Comparison of ENCODE assay signal across 8 cellular contexts in the genomic region with DNA sequence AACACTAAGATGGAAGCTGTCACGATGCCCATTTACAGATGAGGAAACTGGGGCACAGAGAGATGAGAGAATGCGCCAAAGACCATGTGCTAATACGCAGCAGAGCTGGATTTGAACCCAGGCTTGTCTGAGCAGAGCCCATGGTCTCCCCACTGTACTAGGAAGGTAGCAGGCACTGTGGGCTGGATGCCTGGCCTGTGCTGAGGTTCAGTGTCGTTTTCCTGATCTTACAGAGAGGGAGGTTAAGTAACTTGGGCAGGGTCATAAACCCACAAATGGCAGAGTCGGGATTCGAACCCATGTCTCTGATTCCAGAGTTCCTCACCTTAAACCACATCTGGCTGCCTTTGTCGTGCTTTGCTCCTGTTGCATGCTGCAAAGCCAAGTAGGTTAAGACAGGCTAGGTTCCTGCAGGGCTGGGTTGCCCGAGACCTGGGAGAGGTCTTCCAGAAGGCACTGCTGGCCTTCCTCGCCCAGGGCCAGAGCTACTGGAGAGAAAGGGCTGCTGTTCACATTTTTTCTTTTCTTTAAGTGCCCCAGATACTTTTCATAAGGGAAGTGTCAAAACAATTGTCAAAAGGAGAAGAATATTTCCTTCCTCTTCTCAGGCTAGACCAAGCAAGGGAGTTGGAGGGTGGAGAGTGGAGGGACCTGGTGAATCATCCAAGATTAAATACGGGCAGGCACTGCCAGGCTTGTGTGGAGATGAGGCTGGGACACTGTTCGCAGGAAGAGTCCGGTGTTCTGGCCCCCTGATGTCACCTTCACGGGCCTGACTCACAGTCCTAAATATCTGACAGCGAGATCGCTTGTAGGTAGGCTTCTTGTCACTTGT. TPM values are rescaled to one million over a fixed set of nuclear protein-coding genes. Genes with fewer than 3 reads are reported as not detected.
DNase-seq lines count a peak whose midpoint lies in the region; ATAC-seq lines count a peak whose summit lies in the region.

No MANE protein-coding gene starts in this region.

- H3K27ac Mint-ChIP-seq in activated T-helper 2 cell treated with anti-CD3 and anti-CD28 coated beads, Interferon-gamma antibody, Interleukin-2, Interleukin-4, amounts not matched to agents 10 μg/mL and 5 μg/mL and 100 μg/mL, durations not matched to agents 14 hours and 24 hours and 36 hours, result peak overlapping the region; percentile 28
- H3K27ac Mint-ChIP-seq in immature natural killer cell, result peak overlapping the region; percentile 38 to 72 (median 54)
- peak overlapping the region; percentile 31 for H3K27ac Mint-ChIP-seq in stimulated activated naive CD8-positive, alpha-beta T cell treated with anti-CD3 and anti-CD28 coated beads, Interleukin-15, Interleukin-2, amounts not matched to agents 100 ng/mL and 50 ng/mL, for 24 hours

- peaks cover 20% of the 10 kb centered on the region for H3K27me3 Mint-ChIP-seq in activated T-cell treated with anti-CD3 and anti-CD28 coated beads, Interleukin-2, amount 50 U/mL, for 4 hours (ENCODE audit: low read depth)
- H3K27me3 Mint-ChIP-seq in activated T-helper 2 cell treated with anti-CD3 and anti-CD28 coated beads, Interferon-gamma antibody, Interleukin-2, Interleukin-4, amounts not matched to agents 10 μg/mL and 5 μg/mL and 100 μg/mL, durations not matched to agents 14 hours and 24 hours and 36 hours (ENCODE audit: low read depth), result no peaks in the 10 kb centered on the region
- peaks cover 3 to 10% (median 4%) of the 10 kb centered on the region in 3 donors for H3K27me3 Mint-ChIP-seq in immature natural killer cell (ENCODE audit: low read depth in 3 of 3)
- H3K27me3 Mint-ChIP-seq in stimulated activated naive CD8-positive, alpha-beta T cell treated with anti-CD3 and anti-CD28 coated beads, Interleukin-15, Interleukin-2, amounts not matched to agents 100 ng/mL and 50 ng/mL, for 24 hours, result peaks cover 46% of the 10 kb centered on the region

- intact Hi-C loops in activated T-helper 2 cell treated with anti-CD3 and anti-CD28 coated beads, Interferon-gamma antibody, Interleukin-2, Interleukin-4, amounts not matched to agents 10 μg/mL and 5 μg/mL and 100 μg/mL, durations not matched to agents 14 hours and 24 hours and 36 hours (cut with micrococcal nuclease), result no loop called here

- H3K36me3 Mint-ChIP-seq in activated T-cell treated with anti-CD3 and anti-CD28 coated beads, Interleukin-2, amount 50 U/mL, for 4 hours (ENCODE audit: insufficient read depth), result no peaks in the 10 kb centered on the region
- H3K36me3 Mint-ChIP-seq in activated T-helper 2 cell treated with anti-CD3 and anti-CD28 coated beads, Interferon-gamma antibody, Interleukin-2, Interleukin-4, amounts not matched to agents 10 μg/mL and 5 μg/mL and 100 μg/mL, durations not matched to agents 14 hours and 24 hours and 36 hours (ENCODE audit: low read depth), result peaks cover 47% of the 10 kb centered on the region
- H3K36me3 Mint-ChIP-seq in immature natural killer cell, result no peaks in the 10 kb centered on the region
- no peaks in the 10 kb centered on the region for H3K36me3 Mint-ChIP-seq in stimulated activated naive CD8-positive, alpha-beta T cell treated with anti-CD3 and anti-CD28 coated beads, Interleukin-15, Interleukin-2, amounts not matched to agents 100 ng/mL and 50 ng/mL, for 24 hours (ENCODE audit: low read depth)

- DNase-seq in activated T-cell treated with anti-CD3 and anti-CD28 coated beads, Interleukin-2, amount 50 U/mL, for 4 hours, result no peak
- DNase-seq in activated T-cell treated with anti-CD3 and anti-CD28 coated beads for 4 hours (no peak), immature natural killer cell (no peak), T-helper 9 cell (no peak), NCI-H146 treated with DMSO at 0.1 percent for 48 hours (lab: John Stamatoyannopoulos, UW; ENCODE audit: unreplicated experiment) (no peak)
- DNase-seq in activated T-helper 2 cell treated with anti-CD3 and anti-CD28 coated beads, Interferon-gamma antibody, Interleukin-2, Interleukin-4, amounts not matched to agents 10 μg/mL and 5 μg/mL and 100 μg/mL, durations not matched to agents 14 hours and 24 hours and 36 hours (ENCODE audit: low spot score), result no peak

- H3K4me3 Mint-ChIP-seq in activated T-cell treated with anti-CD3 and anti-CD28 coated beads, Interleukin-2, amount 50 U/mL, for 4 hours, result peak overlapping the region; percentile 11
- H3K4me3 Mint-ChIP-seq in activated T-helper 2 cell treated with anti-CD3 and anti-CD28 coated beads, Interferon-gamma antibody, Interleukin-2, Interleukin-4, amounts not matched to agents 10 μg/mL and 5 μg/mL and 100 μg/mL, durations not matched to agents 14 hours and 24 hours and 36 hours (ENCODE audit: low read depth), result peak overlapping the region; percentile 37
- H3K4me3 Mint-ChIP-seq in immature natural killer cell, result peak overlapping the region; percentile 24 to 66 (median 52)
- H3K4me3 Mint-ChIP-seq in stimulated activated naive CD8-positive, alpha-beta T cell treated with anti-CD3 and anti-CD28 coated beads, Interleukin-15, Interleukin-2, amounts not matched to agents 100 ng/mL and 50 ng/mL, for 24 hours, result peak overlapping the region; percentile 51

- H3K4me1 Mint-ChIP-seq in activated T-cell treated with anti-CD3 and anti-CD28 coated beads, Interleukin-2, amount 50 U/mL, for 4 hours (ENCODE audit: low read depth), result peaks cover 49% of the 10 kb centered on the region
- peaks cover 49% of the 10 kb centered on the region for H3K4me1 Mint-ChIP-seq in activated T-helper 2 cell treated with anti-CD3 and anti-CD28 coated beads, Interferon-gamma antibody, Interleukin-2, Interleukin-4, amounts not matched to agents 10 μg/mL and 5 μg/mL and 100 μg/mL, durations not matched to agents 14 hours and 24 hours and 36 hours (ENCODE audit: low read depth)
- H3K4me1 Mint-ChIP-seq in immature natural killer cell, result peaks cover 69 to 84% of the 10 kb centered on the region in 2 donors
- H3K4me1 Mint-ChIP-seq in stimulated activated naive CD8-positive, alpha-beta T cell treated with anti-CD3 and anti-CD28 coated beads, Interleukin-15, Interleukin-2, amounts not matched to agents 100 ng/mL and 50 ng/mL, for 24 hours (ENCODE audit: low read depth), result peaks cover 64% of the 10 kb centered on the region

- no peaks in the 10 kb centered on the region for H3K9me3 Mint-ChIP-seq in activated T-cell treated with anti-CD3 and anti-CD28 coated beads, Interleukin-2, amount 50 U/mL, for 4 hours
- H3K9me3 Mint-ChIP-seq in activated T-helper 2 cell treated with anti-CD3 and anti-CD28 coated beads, Interferon-gamma antibody, Interleukin-2, Interleukin-4, amounts not matched to agents 10 μg/mL and 5 μg/mL and 100 μg/mL, durations not matched to agents 14 hours and 24 hours and 36 hours, result no peaks in the 10 kb centered on the region
- H3K9me3 Mint-ChIP-seq in immature natural killer cell, result no peaks in the 10 kb centered on the region
- H3K9me3 Mint-ChIP-seq in stimulated activated naive CD8-positive, alpha-beta T cell treated with anti-CD3 and anti-CD28 coated beads, Interleukin-15, Interleukin-2, amounts not matched to agents 100 ng/mL and 50 ng/mL, for 24 hours, result no peaks in the 10 kb centered on the region

- ATAC-seq in activated T-cell treated with anti-CD3 and anti-CD28 coated beads, Interleukin-2, amount 50 U/mL, for 4 hours, result no peak
- no peak for ATAC-seq in GM18517 (IDR thresholded peaks at IDR 0.05; ENCODE audit: unreplicated experiment)

RNA-seq across cellular contexts. Expression of gene NEK6, which starts 3.2 kb away (rescaled TPM):
- total RNA-seq in activated T-cell treated with anti-CD3 and anti-CD28 coated beads, Interleukin-2, amount 50 U/mL, for 4 hours, result 10 to 100 TPM; 29.8 to 46.1 (median 43.0) TPM
- 44.6 and 47.7 TPM in 2 replicates for total RNA-seq in activated T-helper 2 cell treated with anti-CD3 and anti-CD28 coated beads, Interferon-gamma antibody, Interleukin-2, Interleukin-4, amounts not matched to agents 10 μg/mL and 5 μg/mL and 100 μg/mL, durations not matched to agents 14 hours and 24 hours and 36 hours
- 10 to 100 TPM in 2 of 3 donors, 1 to 10 TPM in 1; 8.8 to 18.0 (median 13.8) TPM for polyA plus RNA-seq in immature natural killer cell
